ENCODE assay signal across 19 cellular contexts in the genomic region with DNA sequence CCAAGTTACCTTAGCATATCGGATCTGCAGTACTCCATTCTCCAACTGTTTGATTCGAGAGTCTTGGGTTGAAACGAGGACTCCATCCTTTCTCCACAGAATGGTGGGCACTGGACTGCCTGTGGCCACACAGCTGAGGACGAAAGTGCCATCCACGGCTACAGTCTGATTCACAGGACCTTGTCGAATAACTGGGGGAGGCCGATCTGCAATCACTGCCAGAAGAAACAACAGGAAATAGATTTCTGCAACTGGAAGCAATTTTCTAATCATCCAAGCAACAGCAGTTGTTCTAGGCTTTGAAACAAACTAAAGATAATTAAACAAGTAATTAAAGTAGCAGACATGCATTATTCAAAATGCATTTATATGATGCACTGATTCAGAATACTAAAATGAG.
"Had no signal": no experiment of that assay in that cellular context is flagged by ENCODE, and none has a peak within 500 bp of the region (broad histone marks: within the 10 kb centered on the region; RNA-seq: fewer than 3 reads in every experiment).

No MANE protein-coding gene starts in this region.

- H3K9me3 Mint-ChIP-seq: activated CD8-positive, alpha-beta T cell treated with anti-CD3 and anti-CD28 coated beads for 36 hours; activated naive CD8-positive, alpha-beta T cell treated with anti-CD3 and anti-CD28 coated beads, Interleukin-2, amount 10 ng/mL, durations not matched to agents 7 days and 5 days had no signal

- H3K27ac ChIP-seq: ascending aorta, coronary artery, epithelial cell of prostate, skin epidermis, stomach, VCaP had no signal

- ATAC-seq: activated CD4-positive, alpha-beta T cell treated with anti-CD3 and anti-CD28 coated beads for 36 hours; activated CD8-positive, alpha-beta T cell treated with anti-CD3 and anti-CD28 coated beads for 36 hours; activated T-cell treated with anti-CD3 and anti-CD28 coated beads, Interleukin-2, amount 50 U/mL, for 72 hours; effector memory CD8-positive, alpha-beta T cell; left colon; naive thymus-derived CD8-positive, alpha-beta T cell had no signal

- H3K4me1 ChIP-seq: ascending aorta, stomach had no signal

- H3K4me3 ChIP-seq: ascending aorta, coronary artery, lung, skin epidermis, stomach had no signal

- H3K4me3 Mint-ChIP-seq: activated CD4-positive, alpha-beta T cell treated with anti-CD3 and anti-CD28 coated beads for 36 hours; activated CD8-positive, alpha-beta T cell treated with anti-CD3 and anti-CD28 coated beads for 36 hours; activated naive CD8-positive, alpha-beta T cell treated with anti-CD3 and anti-CD28 coated beads, Interleukin-2, amount 10 ng/mL, durations not matched to agents 7 days and 5 days; activated T-cell treated with anti-CD3 and anti-CD28 coated beads, Interleukin-2, amount 50 U/mL, for 72 hours; effector memory CD8-positive, alpha-beta T cell; naive thymus-derived CD8-positive, alpha-beta T cell had no signal

- H3K27ac Mint-ChIP-seq: activated CD4-positive, alpha-beta T cell treated with anti-CD3 and anti-CD28 coated beads for 36 hours; activated CD8-positive, alpha-beta T cell treated with anti-CD3 and anti-CD28 coated beads for 36 hours; activated naive CD8-positive, alpha-beta T cell treated with anti-CD3 and anti-CD28 coated beads, Interleukin-2, amount 10 ng/mL, durations not matched to agents 7 days and 5 days; activated T-cell treated with anti-CD3 and anti-CD28 coated beads, Interleukin-2, amount 50 U/mL, for 72 hours; effector memory CD8-positive, alpha-beta T cell; naive thymus-derived CD8-positive, alpha-beta T cell had no signal

- DNase-seq: activated CD4-positive, alpha-beta T cell treated with anti-CD3 and anti-CD28 coated beads for 36 hours; activated CD8-positive, alpha-beta memory T cell treated with anti-CD3 and anti-CD28 coated beads, Interleukin-2, amount 50 U/mL, for 4 hours; activated CD8-positive, alpha-beta T cell treated with anti-CD3 and anti-CD28 coated beads for 36 hours; activated gamma-delta T cell treated with Interleukin-2 at 50 U/mL for 16 hours; activated naive CD8-positive, alpha-beta T cell treated with anti-CD3 and anti-CD28 coated beads, Interleukin-2, amount 10 ng/mL, durations not matched to agents 7 days and 5 days; activated T-cell treated with anti-CD3 and anti-CD28 coated beads, Interleukin-2, amount 50 U/mL, for 72 hours; effector memory CD8-positive, alpha-beta T cell; left colon; naive thymus-derived CD8-positive, alpha-beta T cell; stimulated activated CD4-positive, alpha-beta T cell treated with anti-CD3 and anti-CD28 coated beads, Interleukin-4, amount 100 ng/mL, for 4 hours; stomach; T-helper 9 cell had no signal

- FAIRE-seq: urothelium cell line had no signal

- H3K36me3 Mint-ChIP-seq: activated naive CD8-positive, alpha-beta T cell treated with anti-CD3 and anti-CD28 coated beads, Interleukin-2, amount 10 ng/mL, durations not matched to agents 7 days and 5 days; naive thymus-derived CD8-positive, alpha-beta T cell had no signal

- H3K4me1 Mint-ChIP-seq: activated CD4-positive, alpha-beta T cell treated with anti-CD3 and anti-CD28 coated beads for 36 hours; activated naive CD8-positive, alpha-beta T cell treated with anti-CD3 and anti-CD28 coated beads, Interleukin-2, amount 10 ng/mL, durations not matched to agents 7 days and 5 days; naive thymus-derived CD8-positive, alpha-beta T cell had no signal

- H3K9me3 ChIP-seq: ascending aorta, stomach had no signal

- H3K27me3 ChIP-seq: ascending aorta, stomach had no signal

- H3K27me3 Mint-ChIP-seq: activated CD4-positive, alpha-beta T cell treated with anti-CD3 and anti-CD28 coated beads for 36 hours; activated CD8-positive, alpha-beta T cell treated with anti-CD3 and anti-CD28 coated beads for 36 hours; activated naive CD8-positive, alpha-beta T cell treated with anti-CD3 and anti-CD28 coated beads, Interleukin-2, amount 10 ng/mL, durations not matched to agents 7 days and 5 days; effector memory CD8-positive, alpha-beta T cell; naive thymus-derived CD8-positive, alpha-beta T cell had no signal
